ENCODE assay signal across 11 cellular contexts in the genomic region with DNA sequence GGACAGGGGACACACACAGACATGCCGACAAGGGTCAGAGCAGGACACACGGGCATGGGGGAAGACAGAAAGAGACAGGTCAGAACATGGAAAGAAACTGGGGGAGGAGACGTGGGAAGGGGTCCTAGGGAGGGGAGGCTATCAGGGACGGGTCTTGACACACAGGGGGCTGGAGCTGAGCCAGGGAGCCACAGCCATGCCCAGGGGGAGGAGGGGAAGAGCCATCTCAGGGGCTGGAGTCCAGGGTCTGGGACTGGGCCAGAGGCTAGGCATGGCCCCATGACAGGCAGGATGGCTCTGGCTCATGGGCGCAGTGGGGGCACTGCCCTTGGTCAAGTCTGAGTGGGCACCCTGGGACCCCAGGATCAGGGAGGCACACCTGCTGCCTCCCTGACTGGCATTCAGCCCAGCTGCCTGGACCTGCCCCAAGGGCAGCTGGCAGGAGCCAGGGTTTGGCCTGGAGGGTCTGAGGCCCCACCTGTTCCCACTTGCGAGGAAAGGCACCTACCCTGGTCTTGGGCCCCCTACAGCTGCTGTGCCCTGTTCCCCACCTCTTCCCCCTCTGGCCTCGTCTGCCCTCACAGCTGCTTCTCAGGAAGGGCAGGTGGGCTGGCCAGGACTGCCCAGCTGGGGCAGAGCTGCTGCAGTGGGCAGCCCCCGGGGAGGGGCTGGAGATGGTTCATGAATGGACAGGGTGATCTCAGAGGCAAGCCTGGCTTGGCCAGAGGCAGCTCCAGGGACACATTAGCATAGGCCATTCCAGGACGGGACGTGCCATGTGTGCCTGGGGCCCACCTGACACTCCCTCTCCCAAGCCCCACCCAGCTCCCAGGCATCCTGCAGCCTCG. TPM values are rescaled to one million over a fixed set of nuclear protein-coding genes. Genes with fewer than 3 reads are reported as not detected.
A peak's percentile ranks its signal among the peaks of the same experiment; 100 is the strongest.
DNase-seq lines count a peak whose midpoint lies in the region; ATAC-seq and TF ChIP-seq lines count a peak whose summit lies in the region.
"Had no signal": no experiment of that assay in that cellular context is flagged by ENCODE, and none has a peak within 500 bp of the region (broad histone marks: within the 10 kb centered on the region; RNA-seq: fewer than 3 reads in every experiment).

No MANE protein-coding gene starts in this region.

- TF ChIP-seq CTCF in glutamatergic neuron (IDR thresholded peaks at IDR 0.05; ENCODE audit: partially characterized antibody, unreplicated experiment), result no peak
- no peak for TF ChIP-seq CTCF in thyroid gland (IDR thresholded peaks at IDR 0.05)

- no peaks in the 10 kb centered on the region for H3K4me1 Mint-ChIP-seq in stimulated activated naive CD8-positive, alpha-beta T cell treated with anti-CD3 and anti-CD28 coated beads, Interleukin-15, amount 100 ng/mL, for 72 hours
- H3K4me1 Mint-ChIP-seq in glutamatergic neuron (ENCODE audit: low read depth, unreplicated experiment), result peaks cover 7% of the 10 kb centered on the region

- H3K9me3 Mint-ChIP-seq in stimulated activated naive CD8-positive, alpha-beta T cell treated with anti-CD3 and anti-CD28 coated beads, Interleukin-15, amount 100 ng/mL, for 72 hours, result no peaks in the 10 kb centered on the region
- peaks cover 3% of the 10 kb centered on the region for H3K9me3 Mint-ChIP-seq in glutamatergic neuron (ENCODE audit: unreplicated experiment)
- H3K9me3 Mint-ChIP-seq: stimulated activated naive CD8-positive, alpha-beta T cell treated with anti-CD3 and anti-CD28 coated beads, Interleukin-15, Interleukin-2, amounts not matched to agents 100 ng/mL and 50 ng/mL, for 24 hours had no signal

- WGBS in thyroid gland, 2 donors, result 65 to 68% methylated on average over 7 to 10 of the region's 11 CpGs

- H3K27me3 ChIP-seq in rectal smooth muscle tissue (ENCODE audit: control insufficient read depth, insufficient read depth, low read length) (no peaks in the 10 kb centered on the region), thyroid gland (no peaks in the 10 kb centered on the region)
- H3K27me3 ChIP-seq: cardiac muscle cell had no signal

- H3K27me3 Mint-ChIP-seq in stimulated activated naive CD8-positive, alpha-beta T cell treated with anti-CD3 and anti-CD28 coated beads, Interleukin-15, amount 100 ng/mL, for 72 hours, result no peaks in the 10 kb centered on the region
- H3K27me3 Mint-ChIP-seq in glutamatergic neuron (ENCODE audit: unreplicated experiment), result peaks cover 13% of the 10 kb centered on the region
- H3K27me3 Mint-ChIP-seq: stimulated activated naive CD8-positive, alpha-beta T cell treated with anti-CD3 and anti-CD28 coated beads, Interleukin-15, Interleukin-2, amounts not matched to agents 100 ng/mL and 50 ng/mL, for 24 hours had no signal

- H3K27ac Mint-ChIP-seq in stimulated activated naive CD8-positive, alpha-beta T cell treated with anti-CD3 and anti-CD28 coated beads, Interleukin-15, amount 100 ng/mL, for 72 hours, result peak overlapping the region; percentile 19 to 47
- peak overlapping the region; percentile 31 for H3K27ac Mint-ChIP-seq in glutamatergic neuron (ENCODE audit: unreplicated experiment)
- H3K27ac Mint-ChIP-seq: stimulated activated naive CD8-positive, alpha-beta T cell treated with anti-CD3 and anti-CD28 coated beads, Interleukin-15, Interleukin-2, amounts not matched to agents 100 ng/mL and 50 ng/mL, for 24 hours had no signal

- no peaks in the 10 kb centered on the region for H3K9me3 ChIP-seq in thyroid gland

- H3K4me3 ChIP-seq in rectal smooth muscle tissue (ENCODE audit: low read length), result no peak overlapping the region
- no peak overlapping the region for H3K4me3 ChIP-seq in thyroid gland (replicated peaks in 1 of 3)
- H3K4me3 ChIP-seq: cardiac muscle cell had no signal

- intact Hi-C loops in thyroid gland (cut with DNase I), result no loop called here

- peaks cover 33% of the 10 kb centered on the region for H3K36me3 ChIP-seq in rectal smooth muscle tissue (ENCODE audit: control insufficient read depth, insufficient read depth, low read length)
- H3K36me3 ChIP-seq in thyroid gland, result peaks cover 25 to 41% of the 10 kb centered on the region in 2 donors

- no peaks in the 10 kb centered on the region for H3K36me3 Mint-ChIP-seq in glutamatergic neuron (ENCODE audit: unreplicated experiment)

- H3K27ac ChIP-seq in rectal smooth muscle tissue (ENCODE audit: low read depth, low read length), result peak overlapping the region; percentile 93
- no peak overlapping the region for H3K27ac ChIP-seq in thyroid gland
- H3K27ac ChIP-seq: cardiac muscle cell had no signal

- H3K4me1 ChIP-seq in rectal smooth muscle tissue (ENCODE audit: control insufficient read depth, insufficient read depth, low read length) (peaks cover 49% of the 10 kb centered on the region), thyroid gland (peaks cover 17 to 45% of the 10 kb centered on the region in 2 donors)

- H3K9ac ChIP-seq in rectal smooth muscle tissue (ENCODE audit: low read length), result peak overlapping the region; percentile 19

- no peak for DNase-seq in stimulated activated naive CD8-positive, alpha-beta T cell treated with anti-CD3 and anti-CD28 coated beads, Interleukin-15, amount 100 ng/mL, for 72 hours
- DNase-seq in stimulated activated naive CD8-positive, alpha-beta T cell treated with anti-CD3 and anti-CD28 coated beads, Interleukin-15, Interleukin-2, amounts not matched to agents 100 U/mL and 50 U/mL, for 24 hours, result no peak
- DNase-seq in glutamatergic neuron, result no peak
- no peak for DNase-seq in thyroid gland
- DNase-seq: activated gamma-delta T cell treated with Interleukin-2 at 50 U/mL for 16 hours had no signal

- no peak overlapping the region for H3K4me3 Mint-ChIP-seq in stimulated activated naive CD8-positive, alpha-beta T cell treated with anti-CD3 and anti-CD28 coated beads, Interleukin-15, amount 100 ng/mL, for 72 hours
- no peak overlapping the region for H3K4me3 Mint-ChIP-seq in glutamatergic neuron (ENCODE audit: unreplicated experiment)
- H3K4me3 Mint-ChIP-seq: stimulated activated naive CD8-positive, alpha-beta T cell treated with anti-CD3 and anti-CD28 coated beads, Interleukin-15, Interleukin-2, amounts not matched to agents 100 ng/mL and 50 ng/mL, for 24 hours had no signal

- TF ChIP-seq POLR2A in thyroid gland (IDR thresholded peaks at IDR 0.05), result no peak

- ATAC-seq in stimulated activated naive CD8-positive, alpha-beta T cell treated with anti-CD3 and anti-CD28 coated beads, Interleukin-15, amount 100 ng/mL, for 72 hours, result peak; percentile 27
- no peak for ATAC-seq in stimulated activated naive CD8-positive, alpha-beta T cell treated with anti-CD3 and anti-CD28 coated beads, Interleukin-15, Interleukin-2, amounts not matched to agents 100 U/mL and 50 U/mL, for 24 hours
- ATAC-seq in HG03442 (IDR thresholded peaks at IDR 0.05; ENCODE audit: unreplicated experiment), result no peak
- no peak for ATAC-seq in HG03565 (IDR thresholded peaks at IDR 0.05; ENCODE audit: unreplicated experiment)
- ATAC-seq in HG03196 (IDR thresholded peaks at IDR 0.05; ENCODE audit: unreplicated experiment), result no peak

RNA-seq across cellular contexts. Expression of gene HSPG2, which starts 42.9 kb away (rescaled TPM):
- total RNA-seq in glutamatergic neuron (ENCODE audit: unreplicated experiment) (3.3 TPM), thyroid gland (100 to 1,000 TPM in 2 of 4 donors, 10 to 100 TPM in 2; 75.7 to 239 (median 96.8) TPM)

Comparison
In these comparisons a context has a peak if more than half of its experiments do, and no peak if none do; other contexts are left out.
1. RNA of gene HSPG2, which starts 42.9 kb away (total RNA-seq): 75.7 to 239 TPM in thyroid gland; 3.3 TPM in glutamatergic neuron (single experiment); every median in the first group is over 10 times any median in the second.